In genomic region chr18:4986677-4987076, GRCh38 we compare ENCODE assay signal across 30 cellular contexts.
"Had no signal": no experiment of that assay in that cellular context is flagged by ENCODE, and none has a peak within 500 bp of the region (broad histone marks: within the 10 kb centered on the region; RNA-seq: fewer than 3 reads in every experiment).

No MANE protein-coding gene starts in this region.

- ATAC-seq: activated CD4-positive, alpha-beta T cell treated with anti-CD3 and anti-CD28 coated beads for 36 hours; activated CD8-positive, alpha-beta memory T cell treated with anti-CD3 and anti-CD28 coated beads, Interleukin-2, amount 10 ng/mL, durations not matched to agents 7 days and 5 days; activated CD8-positive, alpha-beta T cell treated with anti-CD3 and anti-CD28 coated beads, Interleukin-2, amount 10 ng/mL, durations not matched to agents 7 days and 5 days; activated naive CD4-positive, alpha-beta T cell treated with anti-CD3 and anti-CD28 coated beads, Interleukin-2, amount 50 U/mL, for 72 hours; esophagus mucosa; T-helper 17 cell had no signal

- H3K36me3 ChIP-seq: ascending aorta, breast epithelium, cardiac muscle cell, colonic mucosa had no signal

- H3K27ac ChIP-seq: ascending aorta, breast epithelium, cardiac muscle cell, colonic mucosa, dorsolateral prefrontal cortex had no signal

- H3K4me3 ChIP-seq: ascending aorta, breast epithelium, cardiac muscle cell, colonic mucosa, dorsolateral prefrontal cortex had no signal

- H3K9me3 ChIP-seq: colonic mucosa had no signal

- H3K4me1 ChIP-seq: ascending aorta, breast epithelium, colonic mucosa had no signal

- DNase-seq: activated CD4-positive, alpha-beta memory T cell treated with anti-CD3 and anti-CD28 coated beads for 36 hours; activated CD4-positive, alpha-beta T cell treated with anti-CD3 and anti-CD28 coated beads for 36 hours; activated CD4-positive, alpha-beta T cell treated with anti-CD3 and anti-CD28 coated beads, Interleukin-2, amount 10 ng/mL, durations not matched to agents 24 days and 14 days; activated CD4-positive, CD25-positive, alpha-beta regulatory T cell; activated CD4-positive, CD25-positive, alpha-beta regulatory T cell treated with anti-CD3 and anti-CD28 coated beads, Interleukin-2, amount 50 U/mL, for 72 hours; activated CD8-positive, alpha-beta memory T cell treated with anti-CD3 and anti-CD28 coated beads, Interleukin-2, amount 10 ng/mL, durations not matched to agents 7 days and 5 days; activated CD8-positive, alpha-beta memory T cell treated with anti-CD3 and anti-CD28 coated beads, Interleukin-2, amount 50 U/mL, for 4 hours; activated CD8-positive, alpha-beta T cell treated with anti-CD3 and anti-CD28 coated beads, Interleukin-2, amount 10 ng/mL, durations not matched to agents 7 days and 5 days; activated effector memory CD4-positive, alpha-beta T cell treated with anti-CD3 and anti-CD28 coated beads, Interleukin-2, amount 50 U/mL, for 16 hours; activated naive CD4-positive, alpha-beta T cell; activated naive CD4-positive, alpha-beta T cell treated with anti-CD3 and anti-CD28 coated beads, Interleukin-2, amount 10 ng/mL, durations not matched to agents 7 days and 5 days; activated naive CD8-positive, alpha-beta T cell treated with anti-CD3 and anti-CD28 coated beads, Interleukin-2, amount 10 ng/mL, durations not matched to agents 7 days and 5 days; activated T-cell treated with anti-CD3 and anti-CD28 coated beads, Interleukin-2, amount 50 U/mL, for 1 hour; activated T-cell treated with anti-CD3 and anti-CD28 coated beads, Interleukin-2, amount 50 U/mL, for 48 hours; central memory CD4-positive, alpha-beta T cell; cerebellar nuclear complex; colonic mucosa; dorsolateral prefrontal cortex; effector memory CD4-positive, alpha-beta T cell; endodermal cell; foreskin fibroblast; head of caudate nucleus; T-helper 1 cell; T-helper 17 cell had no signal

- FAIRE-seq: frontal cortex had no signal

- H3K27me3 ChIP-seq: ascending aorta, breast epithelium, cardiac muscle cell, colonic mucosa had no signal
